ENCODE assay signal across 24 cellular contexts in genomic region chr20:58011947-58012610, GRCh38.
"Had no signal": no experiment of that assay in that cellular context is flagged by ENCODE, and none has a peak within 500 bp of the region (broad histone marks: within the 10 kb centered on the region; RNA-seq: fewer than 3 reads in every experiment).

No MANE protein-coding gene starts in this region.

- DNase-seq: activated CD4-positive, alpha-beta memory T cell treated with anti-CD3 and anti-CD28 coated beads for 36 hours; activated CD4-positive, alpha-beta T cell treated with anti-CD3 and anti-CD28 coated beads, Interleukin-2, amount 10 ng/mL, durations not matched to agents 7 days and 5 days; activated CD8-positive, alpha-beta memory T cell treated with anti-CD3 and anti-CD28 coated beads, Interleukin-2, amount 50 U/mL, for 4 hours; activated naive CD4-positive, alpha-beta T cell; activated naive CD4-positive, alpha-beta T cell treated with anti-CD3 and anti-CD28 coated beads, Interleukin-2, amount 50 U/mL, for 16 hours; activated naive CD8-positive, alpha-beta T cell treated with anti-CD3 and anti-CD28 coated beads for 36 hours; activated T-cell treated with anti-CD3 and anti-CD28 coated beads for 4 hours; activated T-cell treated with anti-CD3 and anti-CD28 coated beads, Interleukin-2, amount 50 U/mL, for 4 hours; amniotic stem cell; Kasumi-1; KG1; MG63; NCI-H1048; NCI-H1436 treated with DMSO at 0.1 percent for 48 hours; NCI-H1694 treated with DMSO at 0.1 percent for 48 hours; NCI-H2029; NCI-H345; NCI-H524 treated with DMSO at 0.1 percent for 48 hours; SHP77 treated with DMSO at 0.1 percent for 48 hours; SK-N-SH had no signal

- H3K27me3 ChIP-seq: MG63, SJSA1 had no signal

- H3K9me3 ChIP-seq: MG63, SJSA1, SK-N-SH had no signal

- H3K4me2 ChIP-seq: SK-N-SH had no signal

- FAIRE-seq: TTC549 had no signal

- H3K36me3 ChIP-seq: cardiac muscle cell, MG63, SJSA1 had no signal

- H3K27ac ChIP-seq: cardiac muscle cell, SJSA1 had no signal

- H3K4me3 ChIP-seq: cardiac muscle cell, MG63, SJSA1 had no signal

- ATAC-seq: activated T-cell treated with anti-CD3 and anti-CD28 coated beads, Interleukin-2, amount 50 U/mL, for 4 hours; Panc1 had no signal
